ENCODE assay signal across 12 cellular contexts in genomic region chr13:30718661-30719520, GRCh38. TPM values are rescaled to one million over a fixed set of nuclear protein-coding genes. Genes with fewer than 3 reads are reported as not detected.
A peak's percentile ranks its signal among the peaks of the same experiment; 100 is the strongest.
DNase-seq lines count a peak whose midpoint lies in the region; ATAC-seq, FAIRE-seq and TF ChIP-seq lines count a peak whose summit lies in the region.
"Had no signal": no experiment of that assay in that cellular context is flagged by ENCODE, and none has a peak within 500 bp of the region (broad histone marks: within the 10 kb centered on the region; RNA-seq: fewer than 3 reads in every experiment).

No MANE protein-coding gene starts in this region.

- H3K4me1 ChIP-seq in Panc1 (ENCODE audit: control insufficient read depth, insufficient read depth, low read length): peaks cover 8% of the 10 kb centered on the region
- H3K4me1 ChIP-seq: parathyroid adenoma had no signal

- intact Hi-C loops in Panc1 (cut with micrococcal nuclease; ENCODE audit: unreplicated experiment): no loop called here

- no TSS peak for BruUV-seq in Panc1 (replicated peaks; lab: Mats Ljungman, UMichigan)

- no peaks in the 10 kb centered on the region for H3K9me3 ChIP-seq in Panc1 (ENCODE audit: control insufficient read depth, insufficient read depth, low read depth, low read length)

- peak; percentile 76 for FAIRE-seq in H54 (lab: Jason Lieb, UNC)

- no peak overlapping the region for H3K27ac Mint-ChIP-seq in stimulated activated naive B cell treated with anti-CD40 and anti-IgM and Interleukin-4, amounts not matched to agents 10 μg/mL and 1 μg/mL and 100 μg/mL, for 72 hours
- H3K27ac Mint-ChIP-seq in activated CD4-positive, alpha-beta T cell treated with anti-CD3 and anti-CD28 coated beads, Interleukin-2, amount 10 ng/mL, durations not matched to agents 7 days and 5 days: no peak overlapping the region
- H3K27ac Mint-ChIP-seq: T-helper 1 cell treated with Interleukin-12 subunit alpha and Interleukin-12 subunit beta and Interleukin-4 antibody, amounts not matched to agents 30 μg/mL and 1 μg/mL, for 36 hours had no signal

- DNase-seq in H54 (ENCODE audit: insufficient read length, low spot score) (peak; percentile 52), Panc1 (ENCODE audit: low read depth, low spot score) (peak; percentile 80), fibroblast of gingiva (ENCODE audit: low read depth) (peak; percentile 71), NCI-H748 treated with DMSO at 0.1 percent for 48 hours (lab: John Stamatoyannopoulos, UW) (no peak), NCI-H1930 (lab: John Stamatoyannopoulos, UW) (no peak)
- no peak for DNase-seq in stimulated activated naive B cell treated with anti-CD40 and anti-IgM and Interleukin-4, amounts not matched to agents 10 μg/mL and 1 μg/mL and 100 μg/mL, for 72 hours
- no peak for DNase-seq in activated CD4-positive, alpha-beta T cell treated with anti-CD3 and anti-CD28 coated beads, Interleukin-2, amount 10 ng/mL, durations not matched to agents 7 days and 5 days
- DNase-seq: activated T-cell treated with anti-CD3 and anti-CD28 coated beads, Interleukin-2, amount 50 U/mL, for 4 hours; cortex of kidney; NCI-H2029 treated with DMSO at 0.1 percent for 48 hours had no signal

- no peak for TF ChIP-seq POLR2A in H54 (IDR thresholded peaks at IDR 0.05; ENCODE audit: low read depth, low read length)

- H3K36me3 ChIP-seq in Panc1 (ENCODE audit: control insufficient read depth, insufficient read depth, low read length): no peaks in the 10 kb centered on the region

- H3K4me3 ChIP-seq in Panc1 (ENCODE audit: low read depth in 2 of 2, low read length in 2 of 2): no peak overlapping the region

- peak; percentile 86 for ATAC-seq in Panc1
- ATAC-seq in stimulated activated naive B cell treated with anti-CD40 and anti-IgM and Interleukin-4, amounts not matched to agents 10 μg/mL and 1 μg/mL and 100 μg/mL, for 72 hours (replicated peaks): peak; percentile 35 to 53
- ATAC-seq: activated T-cell treated with anti-CD3 and anti-CD28 coated beads, Interleukin-2, amount 50 U/mL, for 4 hours had no signal

- peak overlapping the region; percentile 72 for H3K27ac ChIP-seq in Panc1 (ENCODE audit: low read length)
- H3K27ac ChIP-seq: parathyroid adenoma had no signal

- H3K36me3 Mint-ChIP-seq in stimulated activated naive B cell treated with anti-CD40 and anti-IgM and Interleukin-4, amounts not matched to agents 10 μg/mL and 1 μg/mL and 100 μg/mL, for 72 hours: no peaks in the 10 kb centered on the region
- no peaks in the 10 kb centered on the region for H3K36me3 Mint-ChIP-seq in activated CD4-positive, alpha-beta T cell treated with anti-CD3 and anti-CD28 coated beads, Interleukin-2, amount 10 ng/mL, durations not matched to agents 7 days and 5 days (ENCODE audit: low read depth)

- POLR2A ChIA-PET in Panc1 (lab: Charles Lee): interaction anchor here (0.6 kb wide), 1 partner anchor 147 kb away, joined by 3 read pairs; no protein-coding TSS in a partner anchor
- POLR2A ChIA-PET in activated CD4-positive, alpha-beta T cell treated with anti-CD3 and anti-CD28 coated beads, Interleukin-2, amount 10 ng/mL, durations not matched to agents 7 days and 5 days (lab: Charles Lee): no interaction called here

- H3K9me3 Mint-ChIP-seq in stimulated activated naive B cell treated with anti-CD40 and anti-IgM and Interleukin-4, amounts not matched to agents 10 μg/mL and 1 μg/mL and 100 μg/mL, for 72 hours: no peaks in the 10 kb centered on the region
- peaks cover 3% of the 10 kb centered on the region for H3K9me3 Mint-ChIP-seq in activated CD4-positive, alpha-beta T cell treated with anti-CD3 and anti-CD28 coated beads, Interleukin-2, amount 10 ng/mL, durations not matched to agents 7 days and 5 days
- H3K9me3 Mint-ChIP-seq: activated T-cell treated with anti-CD3 and anti-CD28 coated beads, Interleukin-2, amount 50 U/mL, for 4 hours; T-helper 1 cell treated with Interleukin-12 subunit alpha and Interleukin-12 subunit beta and Interleukin-4 antibody, amounts not matched to agents 30 μg/mL and 1 μg/mL, for 36 hours had no signal

- no peaks in the 10 kb centered on the region for H3K27me3 Mint-ChIP-seq in stimulated activated naive B cell treated with anti-CD40 and anti-IgM and Interleukin-4, amounts not matched to agents 10 μg/mL and 1 μg/mL and 100 μg/mL, for 72 hours
- peaks cover 10% of the 10 kb centered on the region for H3K27me3 Mint-ChIP-seq in activated CD4-positive, alpha-beta T cell treated with anti-CD3 and anti-CD28 coated beads, Interleukin-2, amount 10 ng/mL, durations not matched to agents 7 days and 5 days

- H3K4me3 Mint-ChIP-seq in stimulated activated naive B cell treated with anti-CD40 and anti-IgM and Interleukin-4, amounts not matched to agents 10 μg/mL and 1 μg/mL and 100 μg/mL, for 72 hours: no peak overlapping the region
- H3K4me3 Mint-ChIP-seq in activated CD4-positive, alpha-beta T cell treated with anti-CD3 and anti-CD28 coated beads, Interleukin-2, amount 10 ng/mL, durations not matched to agents 7 days and 5 days: no peak overlapping the region
- H3K4me3 Mint-ChIP-seq: activated T-cell treated with anti-CD3 and anti-CD28 coated beads, Interleukin-2, amount 50 U/mL, for 4 hours; T-helper 1 cell treated with Interleukin-12 subunit alpha and Interleukin-12 subunit beta and Interleukin-4 antibody, amounts not matched to agents 30 μg/mL and 1 μg/mL, for 36 hours had no signal

- no peaks in the 10 kb centered on the region for H3K27me3 ChIP-seq in Panc1 (ENCODE audit: control insufficient read depth, insufficient read depth, low read length)

- in situ Hi-C loops in Panc1 (cut with HindIII; ENCODE audit: low pct_unique_long_range_greater_than_20kb, low sequenced_read_pairs): no loop called here

- peaks cover 36 to 69% of the 10 kb centered on the region in 2 donors for H3K4me1 Mint-ChIP-seq in stimulated activated naive B cell treated with anti-CD40 and anti-IgM and Interleukin-4, amounts not matched to agents 10 μg/mL and 1 μg/mL and 100 μg/mL, for 72 hours
- H3K4me1 Mint-ChIP-seq in activated CD4-positive, alpha-beta T cell treated with anti-CD3 and anti-CD28 coated beads, Interleukin-2, amount 10 ng/mL, durations not matched to agents 7 days and 5 days: peaks cover 23% of the 10 kb centered on the region

- TF ChIP-seq CTCF in Panc1 (IDR thresholded peaks at IDR 0.05): no peak

- CTCF ChIA-PET in Panc1 (lab: Charles Lee): interaction anchor here (1.2 kb wide), 1 partner anchor 147 kb away, joined by 3 read pairs; no protein-coding TSS in a partner anchor
- CTCF ChIA-PET in activated CD4-positive, alpha-beta T cell treated with anti-CD3 and anti-CD28 coated beads, Interleukin-2, amount 10 ng/mL, durations not matched to agents 7 days and 5 days (lab: Charles Lee): interaction anchor here (0.9 to 1.6 kb wide), 3 partner anchors 11 to 12 kb away, joined by 3 to 5 read pairs (median 3); no protein-coding TSS in a partner anchor

RNA-seq across cellular contexts. Expression of gene ALOX5AP, which starts 16.5 kb away (rescaled TPM):
- total RNA-seq in Panc1 (2021; ENCODE audit: unreplicated experiment): 2.1 TPM
- polyA plus RNA-seq in Panc1 (2012; ENCODE audit: insufficient read length): 0.65 TPM
- total RNA-seq in activated CD4-positive, alpha-beta T cell treated with anti-CD3 and anti-CD28 coated beads, Interleukin-2, amount 10 ng/mL, durations not matched to agents 7 days and 5 days: 10 to 100 TPM; 66.4 to 88.7 TPM

Comparison
In these comparisons a context has a peak if more than half of its experiments do, and no peak if none do; other contexts are left out.
1. DNase-seq: peak in H54 (single experiment), Panc1 (single experiment) and fibroblast of gingiva (single experiment); none in stimulated activated naive B cell treated with anti-CD40 and anti-IgM and Interleukin-4, amounts not matched to agents 10 μg/mL and 1 μg/mL and 100 μg/mL, for 72 hours (single experiment), activated CD4-positive, alpha-beta T cell treated with anti-CD3 and anti-CD28 coated beads, Interleukin-2, amount 10 ng/mL, durations not matched to agents 7 days and 5 days (single experiment), NCI-H748 treated with DMSO at 0.1 percent for 48 hours (single experiment) and NCI-H1930 (0 of 2).
2. RNA of gene ALOX5AP, which starts 16.5 kb away (total RNA-seq): 66.4 to 88.7 TPM in activated CD4-positive, alpha-beta T cell treated with anti-CD3 and anti-CD28 coated beads, Interleukin-2, amount 10 ng/mL, durations not matched to agents 7 days and 5 days; 2.1 TPM in Panc1 (single experiment); every median in the first group is over 10 times any median in the second.